In the genomic region with DNA sequence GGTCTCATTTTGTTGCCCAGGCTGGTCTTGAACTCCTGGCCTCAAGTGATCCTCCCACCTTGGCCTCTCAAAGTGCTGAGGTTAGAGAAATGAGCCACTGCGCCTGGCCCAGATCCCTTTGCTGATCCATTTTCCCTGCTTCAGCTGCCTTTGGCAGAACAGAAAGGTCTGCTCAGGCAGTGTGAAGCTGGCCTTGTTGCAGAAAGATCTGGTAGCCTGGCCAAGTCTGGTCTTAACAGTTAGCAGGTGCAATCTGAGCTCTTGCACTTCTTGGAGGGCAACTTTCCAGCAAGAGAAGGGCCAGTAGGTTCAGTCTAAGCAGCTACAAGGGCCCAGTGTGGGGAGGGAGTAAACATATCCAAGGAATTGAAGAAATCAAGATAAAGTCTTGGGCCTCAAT, we compare ENCODE assay signal across 1 cellular context.
TF ChIP-seq lines count a peak whose summit lies in the region.

No MANE protein-coding gene starts in this region.

TF ChIP-seq in HEK293, 187 proteins besides CTCF, POLR2A, EP300 and RAD21 (continued from another document):
- TF ChIP-seq ZNF701 (tag by site-specific recombination; IDR thresholded peaks at IDR 0.05): no peak
- TF ChIP-seq ZSCAN23 (tag by site-specific recombination; IDR thresholded peaks at IDR 0.05): no peak
- no peak for TF ChIP-seq ZNF114 (tag by site-specific recombination; IDR thresholded peaks at IDR 0.05)
- no peak for TF ChIP-seq ZNF600 (tag by site-specific recombination; IDR thresholded peaks at IDR 0.05)
- TF ChIP-seq ZNF24 (tag by site-specific recombination; IDR thresholded peaks at IDR 0.05): no peak
- TF ChIP-seq ZNF211 (tag by site-specific recombination; IDR thresholded peaks at IDR 0.05; ENCODE audit: low read depth): no peak
- TF ChIP-seq, protein P1, sequence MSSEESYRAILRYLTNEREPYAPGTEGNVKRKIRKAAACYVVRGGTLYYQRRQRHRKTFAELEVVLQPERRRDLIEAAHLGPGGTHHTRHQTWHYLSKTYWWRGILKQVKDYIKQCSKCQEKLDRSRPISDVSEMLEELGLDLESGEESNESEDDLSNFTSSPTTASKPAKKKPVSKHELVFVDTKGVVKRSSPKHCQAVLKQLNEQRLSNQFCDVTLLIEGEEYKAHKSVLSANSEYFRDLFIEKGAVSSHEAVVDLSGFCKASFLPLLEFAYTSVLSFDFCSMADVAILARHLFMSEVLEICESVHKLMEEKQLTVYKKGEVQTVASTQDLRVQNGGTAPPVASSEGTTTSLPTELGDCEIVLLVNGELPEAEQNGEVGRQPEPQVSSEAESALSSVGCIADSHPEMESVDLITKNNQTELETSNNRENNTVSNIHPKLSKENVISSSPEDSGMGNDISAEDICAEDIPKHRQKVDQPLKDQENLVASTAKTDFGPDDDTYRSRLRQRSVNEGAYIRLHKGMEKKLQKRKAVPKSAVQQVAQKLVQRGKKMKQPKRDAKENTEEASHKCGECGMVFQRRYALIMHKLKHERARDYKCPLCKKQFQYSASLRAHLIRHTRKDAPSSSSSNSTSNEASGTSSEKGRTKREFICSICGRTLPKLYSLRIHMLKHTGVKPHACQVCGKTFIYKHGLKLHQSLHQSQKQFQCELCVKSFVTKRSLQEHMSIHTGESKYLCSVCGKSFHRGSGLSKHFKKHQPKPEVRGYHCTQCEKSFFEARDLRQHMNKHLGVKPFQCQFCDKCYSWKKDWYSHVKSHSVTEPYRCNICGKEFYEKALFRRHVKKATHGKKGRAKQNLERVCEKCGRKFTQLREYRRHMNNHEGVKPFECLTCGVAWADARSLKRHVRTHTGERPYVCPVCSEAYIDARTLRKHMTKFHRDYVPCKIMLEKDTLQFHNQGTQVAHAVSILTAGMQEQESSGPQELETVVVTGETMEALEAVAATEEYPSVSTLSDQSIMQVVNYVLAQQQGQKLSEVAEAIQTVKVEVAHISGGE (tag by site-specific recombination; conservative IDR thresholded peaks at IDR 0.05; ENCODE audit: low read depth): no peak
